Comparison of ENCODE assay signal across 1 cellular context in genomic region chr7:118517275-118517674, GRCh38.
TF ChIP-seq lines count a peak whose summit lies in the region.

No MANE protein-coding gene starts in this region.

TF ChIP-seq in GM23338, 12 proteins besides CTCF, POLR2A, EP300 and RAD21 (continued from another document):
- no peak for TF ChIP-seq EZH2 (IDR thresholded peaks at IDR 0.05; ENCODE audit: low read depth, unreplicated experiment)
- no peak for TF ChIP-seq STAT1 (IDR thresholded peaks at IDR 0.05; ENCODE audit: unreplicated experiment)
- no peak for TF ChIP-seq EZH2phosphoT487 (IDR thresholded peaks at IDR 0.05; ENCODE audit: unreplicated experiment)
- no peak for TF ChIP-seq POLR2AphosphoS5 (IDR thresholded peaks at IDR 0.05; ENCODE audit: low read depth)
- TF ChIP-seq NANOG (IDR thresholded peaks at IDR 0.05; ENCODE audit: borderline replicate concordance): no peak
TF ChIP-seq in GM23338: peak in this region for 0.
